ENCODE assay signal across 8 cellular contexts in genomic region chr15:77070180-77070499, GRCh38. TPM values are rescaled to one million over a fixed set of nuclear protein-coding genes. Genes with fewer than 3 reads are reported as not detected.
DNase-seq lines count a peak whose midpoint lies in the region; ATAC-seq and TF ChIP-seq lines count a peak whose summit lies in the region.

No MANE protein-coding gene starts in this region.

- H3K4me2 ChIP-seq in GM23338, result peak overlapping the region; percentile 99

- H3K27ac ChIP-seq in GM23338 (ENCODE audit: low read depth), result no peak overlapping the region
- peak overlapping the region; percentile 80 for H3K27ac ChIP-seq in skeletal muscle tissue (ENCODE audit: low read depth, low read length)

- H3K79me2 ChIP-seq in GM23338 (replicated peaks; ENCODE audit: insufficient read depth), result peaks cover 52% of the 10 kb centered on the region

- H3F3A ChIP-seq in GM23338 (replicated peaks; ENCODE audit: low read depth), result no peaks in the 10 kb centered on the region

- H3K27ac Mint-ChIP-seq in GM23338 (no peak overlapping the region), T-helper 17 cell (peak overlapping the region; percentile 89)

- H3K9me3 ChIP-seq in T-helper 17 cell (ENCODE audit: control insufficient read depth, low read length, poor library complexity, severe bottlenecking), result no peaks in the 10 kb centered on the region
- H3K9me3 ChIP-seq in skeletal muscle tissue (ENCODE audit: control insufficient read depth in 3 of 3, low read length in 3 of 3), result no peaks in the 10 kb centered on the region

- H4K20me1 ChIP-seq in GM23338 (replicated peaks; ENCODE audit: insufficient read depth), result peaks cover 20% of the 10 kb centered on the region

- H3K4me3 ChIP-seq in GM23338, result peak overlapping the region; percentile 90
- peak overlapping the region; percentile 69 to 84 (median 78) for H3K4me3 ChIP-seq in skeletal muscle tissue (ENCODE audit: low read length in 3 of 3)

- TF ChIP-seq CTCF in GM23338 (conservative IDR thresholded peaks at IDR 0.05; ENCODE audit: low read depth in 2 of 2), result no peak

- H3K9me3 Mint-ChIP-seq in GM23338, result no peaks in the 10 kb centered on the region

- H2AFZ ChIP-seq in GM23338, result peak overlapping the region; percentile 47; the same call in 1 of the 2 replicates

- H3K27me3 ChIP-seq in GM23338 (ENCODE audit: insufficient read depth) (peaks cover 11% of the 10 kb centered on the region), skeletal muscle tissue (ENCODE audit: control insufficient read depth in 3 of 3, insufficient read depth in 3 of 3, low read length in 3 of 3) (no peaks in the 10 kb centered on the region)

- H3K9me2 ChIP-seq in GM23338 (ENCODE audit: insufficient read depth), result no peaks in the 10 kb centered on the region

- ATAC-seq in GM23338 (peak; percentile 12), T-helper 17 cell (no peak), GM18907 (IDR thresholded peaks at IDR 0.05; ENCODE audit: unreplicated experiment) (no peak)

- peaks cover 13% of the 10 kb centered on the region for H3K4me1 Mint-ChIP-seq in GM23338
- H3K4me1 Mint-ChIP-seq in T-helper 17 cell, result peaks cover 21% of the 10 kb centered on the region

- DNase-seq in GM23338 (ENCODE audit: low spot score) (no peak), T-helper 17 cell (no peak), foreskin melanocyte (peak; percentile 24), T-helper 9 cell (no peak), GM19240 (ENCODE audit: insufficient read length, low spot score) (no peak), NCI-H345 (lab: John Stamatoyannopoulos, UW) (no peak)

- H3K36me3 ChIP-seq in GM23338 (ENCODE audit: insufficient read depth) (no peaks in the 10 kb centered on the region), skeletal muscle tissue (ENCODE audit: control insufficient read depth in 3 of 3, insufficient read depth in 3 of 3, low read length in 3 of 3) (no peaks in the 10 kb centered on the region)

- H3K4me1 ChIP-seq in GM23338 (ENCODE audit: insufficient read depth) (peaks cover 11% of the 10 kb centered on the region), skeletal muscle tissue (ENCODE audit: control insufficient read depth in 3 of 3, insufficient read depth in 3 of 3, low read length in 3 of 3) (peaks cover 14 to 22% (median 20%) of the 10 kb centered on the region in 3 donors)

- H3K4me3 Mint-ChIP-seq in GM23338, result peak overlapping the region; percentile 83
- H3K4me3 Mint-ChIP-seq in T-helper 17 cell, result peak overlapping the region; percentile 90

- H3K9ac ChIP-seq in skeletal muscle tissue (ENCODE audit: low read depth in 1 of 3, low read length in 3 of 3), result peak overlapping the region; percentile 88 to 92 (median 88)

- H3K27me3 Mint-ChIP-seq in GM23338 (ENCODE audit: insufficient read depth, low read depth, poor library complexity) (peaks cover 8% of the 10 kb centered on the region), T-helper 17 cell (peaks cover 11% of the 10 kb centered on the region)

- no peaks in the 10 kb centered on the region for H3K36me3 Mint-ChIP-seq in GM23338 (ENCODE audit: low read depth)
- H3K36me3 Mint-ChIP-seq in T-helper 17 cell (ENCODE audit: low read depth), result peaks cover 3% of the 10 kb centered on the region

TF ChIP-seq in GM23338, 12 proteins besides CTCF, POLR2A, EP300 and RAD21:
- TF ChIP-seq STAT1 (IDR thresholded peaks at IDR 0.05; ENCODE audit: unreplicated experiment), result no peak
- TF ChIP-seq JUNB (IDR thresholded peaks at IDR 0.05; ENCODE audit: unreplicated experiment), result no peak
- TF ChIP-seq REST (IDR thresholded peaks at IDR 0.05; ENCODE audit: unreplicated experiment), result no peak
- no peak for TF ChIP-seq NANOG (IDR thresholded peaks at IDR 0.05; ENCODE audit: borderline replicate concordance)
TF ChIP-seq in GM23338: peak in this region for 0.

RNA-seq across cellular contexts. Expression of gene TSPAN3, which starts 0.8 kb away (rescaled TPM):
- total RNA-seq in GM23338 (2014; rRNA removed; shearing (Covaris generic)), result 135 and 159 TPM in 2 replicates
- 72.2 and 72.5 TPM in 2 replicates for polyA plus RNA-seq in GM23338 (2016; fragmentation: Nextera tagmentation; extraction: Ambion mirVana)
- total RNA-seq in T-helper 17 cell (10 to 100 TPM; 10.6 to 11.0 TPM), skeletal muscle tissue (236 TPM)

Comparison
In these comparisons a context has a peak if more than half of its experiments do, and no peak if none do; other contexts are left out.
1. RNA of gene TSPAN3, which starts 0.8 kb away (total RNA-seq): 236 TPM in skeletal muscle tissue (single experiment) and 135 to 159 TPM in GM23338; 10.6 to 11.0 TPM in T-helper 17 cell; every median in the first group is over 10 times any median in the second.